ENCODE assay signal across 8 cellular contexts in the genomic region with DNA sequence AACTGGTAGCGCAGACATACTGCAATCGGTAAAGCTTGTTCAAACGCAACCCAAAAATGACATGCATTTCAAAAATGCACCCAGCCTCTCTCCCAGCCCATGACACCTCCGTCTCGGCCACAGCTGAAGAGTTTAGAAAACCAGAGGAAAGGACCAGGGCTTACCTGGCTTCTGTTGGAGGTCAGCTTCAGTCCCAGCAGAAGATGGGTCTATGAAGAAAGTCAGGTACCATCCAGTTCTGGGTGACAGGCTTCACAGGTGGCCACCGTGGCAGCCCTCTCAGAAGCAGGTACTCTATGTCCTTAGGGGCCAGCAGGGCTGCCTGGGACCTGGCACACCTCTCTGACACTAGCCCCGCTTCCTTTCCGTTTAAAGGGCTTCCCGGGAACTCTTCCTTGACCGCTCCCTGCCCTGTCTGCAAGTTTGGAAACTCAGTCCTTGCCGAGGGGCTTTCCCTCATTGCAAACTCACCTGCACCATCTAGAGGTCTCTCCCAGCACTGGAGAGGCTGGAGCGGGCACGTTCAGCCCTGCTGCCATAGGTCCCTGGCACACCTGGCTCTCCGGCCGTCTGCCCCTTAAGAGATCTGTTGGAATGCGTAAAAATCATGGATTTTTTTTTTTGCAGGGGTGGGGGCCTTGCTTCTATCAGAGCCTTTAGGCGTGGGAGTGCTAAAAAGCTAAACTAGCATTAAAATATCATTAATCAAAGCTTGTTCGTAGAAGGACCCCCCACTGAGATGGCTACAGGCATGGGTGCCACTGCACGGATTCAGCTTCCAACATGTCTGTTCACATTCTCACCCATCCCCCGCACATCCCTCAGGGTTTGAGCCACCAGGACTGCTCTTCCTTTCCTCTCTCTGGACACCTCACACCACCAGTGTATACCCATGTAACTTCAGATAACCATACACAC. TPM values are rescaled to one million over a fixed set of nuclear protein-coding genes. Genes with fewer than 3 reads are reported as not detected.
A peak's percentile ranks its signal among the peaks of the same experiment; 100 is the strongest.
DNase-seq lines count a peak whose midpoint lies in the region; ATAC-seq lines count a peak whose summit lies in the region.

A gene (minus strand): TSS at position 425 of the 918 bp plus-strand sequence. CDS start 58,206 bp downstream, outside the sequence.

- DNase-seq in NCI-H2029 (lab: John Stamatoyannopoulos, UW) = peak; percentile 10
- no peak for DNase-seq in NCI-H2029 treated with DMSO at 0.1 percent for 48 hours (lab: John Stamatoyannopoulos, UW)
- DNase-seq in NCI-H748 treated with DMSO at 0.1 percent for 48 hours (lab: John Stamatoyannopoulos, UW) = peak; percentile 25
- peak; percentile 5 for DNase-seq in activated T-helper 9 cell treated with anti-CD3 and anti-CD28 coated beads, Interleukin-2, amount 50 U/mL, for 16 hours (ENCODE audit: low read depth)
- DNase-seq in germinal center (ENCODE audit: low spot score) = peak; percentile 14
- peak; percentile 59 for DNase-seq in renal cortical epithelial cell (ENCODE audit: low read depth)

- ATAC-seq in GM21390 (IDR thresholded peaks at IDR 0.05; ENCODE audit: unreplicated experiment) (no peak), HG03135 (IDR thresholded peaks at IDR 0.05; ENCODE audit: unreplicated experiment) (no peak)

RNA-seq across cellular contexts. Expression of the gene that starts here (rescaled TPM):
- total RNA-seq in renal cortical epithelial cell = 0.05 and 1.6 TPM in 2 replicates
